In the genomic region with DNA sequence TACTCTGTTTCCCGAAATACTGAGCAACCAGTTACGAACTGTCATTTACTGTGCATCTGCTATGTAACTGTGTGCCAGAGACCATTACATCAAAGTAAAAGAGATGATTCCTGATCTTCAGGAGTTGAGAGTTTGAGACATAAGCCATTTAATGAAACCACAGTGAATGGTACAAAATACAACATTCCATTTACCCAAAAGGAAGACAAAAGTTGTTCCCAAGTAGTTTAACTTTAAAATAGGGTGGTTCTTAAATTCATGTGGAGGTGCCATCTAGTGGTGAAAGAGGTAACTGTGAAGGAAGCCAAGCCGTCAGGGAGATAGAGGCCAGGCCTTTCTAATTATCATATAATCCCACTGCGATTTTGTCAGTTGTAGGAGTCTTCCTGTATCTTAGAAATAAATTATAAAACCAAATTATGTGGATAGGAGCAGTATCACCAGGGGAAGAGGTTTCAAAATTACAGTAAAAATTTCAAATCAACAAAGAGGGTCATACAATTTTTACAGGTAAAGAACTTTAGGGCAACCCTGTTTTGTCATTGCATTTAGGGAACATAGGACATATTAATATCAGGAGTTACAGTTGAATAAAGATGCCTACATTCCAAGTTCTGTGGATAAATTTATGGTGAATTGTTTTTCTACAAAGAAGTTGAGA, we compare ENCODE assay signal across 8 cellular contexts.
DNase-seq lines count a peak whose midpoint lies in the region; ATAC-seq, FAIRE-seq and TF ChIP-seq lines count a peak whose summit lies in the region.

No MANE protein-coding gene starts in this region.

- in situ Hi-C loops in mammary epithelial cell (cut with MboI; ENCODE audit: low sequenced_read_pairs in 2 of 2): no loop called here

- 53% methylated on average over 4 of the region's 4 CpGs for WGBS in mammary epithelial cell (ENCODE audit: low coverage, missing lambda C conversion rate)
- WGBS in upper lobe of left lung, 2 donors: 38 to 49% methylated on average over 4 of the region's 4 CpGs

- no peak for FAIRE-seq in D721Med (lab: Jason Lieb, UNC)

- TF ChIP-seq CTCF in D721Med (IDR thresholded peaks at IDR 0.05; ENCODE audit: insufficient read depth, missing control alignments): peak; percentile 74
- TF ChIP-seq CTCF in mammary epithelial cell (conservative IDR thresholded peaks at IDR 0.05 in 1 of 2, IDR thresholded peaks at IDR 0.05 in 1 of 2; ENCODE audit: extremely low read depth in 1 of 2, insufficient read depth in 1 of 2, low read depth in 1 of 2, low read length in 2 of 2): peak; percentile 71 to 82
- peak; percentile 68 to 81 (median 80) for TF ChIP-seq CTCF in upper lobe of left lung (IDR thresholded peaks at IDR 0.05)

- intact Hi-C loops in mammary epithelial cell (cut with micrococcal nuclease): loop anchor here (1.0 to 5.0 kb wide), 8 partner anchors 31 to 723 kb away; no protein-coding TSS in a partner anchor

- CTCF ChIA-PET in HEK293T (lab: Yijun Ruan, JAX): no interaction called here
- CTCF ChIA-PET in mammary epithelial cell (lab: Charles Lee; ENCODE audit: low non-redundant PET): no interaction called here

- H3K27ac ChIP-seq in mammary epithelial cell (ENCODE audit: insufficient read depth, low read depth, low read length): no peak overlapping the region
- peak overlapping the region; percentile 56 to 79 (median 66) for H3K27ac ChIP-seq in upper lobe of left lung

- ATAC-seq in upper lobe of left lung (ENCODE audit: low FRiP score in 2 of 2) (peak in 1 of 2 donors; percentile 66), GM21723 (IDR thresholded peaks at IDR 0.05; ENCODE audit: unreplicated experiment) (no peak)

- H3K4me3 ChIP-seq in mammary epithelial cell (replicated peaks in 1 of 3; ENCODE audit: insufficient read depth in 1 of 3, low read depth in 2 of 3, low read length in 3 of 3) (no peak overlapping the region), upper lobe of left lung (no peak overlapping the region)

- no peak overlapping the region for H2AFZ ChIP-seq in mammary epithelial cell (ENCODE audit: low read depth, low read length)

- H3K27me3 ChIP-seq in mammary epithelial cell (ENCODE audit: insufficient read depth, low read length): no peaks in the 10 kb centered on the region
- no peaks in the 10 kb centered on the region for H3K27me3 ChIP-seq in upper lobe of left lung

- dilution Hi-C loops in mammary epithelial cell (cut with HindIII; ENCODE audit: low sequenced_read_pairs): loop anchor here (5.0 kb wide), 1 partner anchor 108 kb away; no protein-coding TSS in a partner anchor

- H3K36me3 ChIP-seq in mammary epithelial cell (ENCODE audit: insufficient read depth, low read length) (peaks cover 11% of the 10 kb centered on the region), upper lobe of left lung (peaks cover 29 to 91% (median 47%) of the 10 kb centered on the region in 4 donors)

- TF ChIP-seq POLR2A in upper lobe of left lung (IDR thresholded peaks at IDR 0.05): no peak

- H3K4me3 Mint-ChIP-seq in activated naive CD8-positive, alpha-beta T cell treated with anti-CD3 and anti-CD28 coated beads for 36 hours: no peak overlapping the region

- no TSS peak for BruUV-seq in mammary epithelial cell (replicated peaks; lab: Mats Ljungman, UMichigan)

- peaks cover 31% of the 10 kb centered on the region for H3K4me1 Mint-ChIP-seq in activated naive CD8-positive, alpha-beta T cell treated with anti-CD3 and anti-CD28 coated beads for 36 hours

- H3K9ac ChIP-seq in mammary epithelial cell (ENCODE audit: insufficient read depth, low read length): no peak overlapping the region

- no peaks in the 10 kb centered on the region for H3K36me3 Mint-ChIP-seq in activated naive CD8-positive, alpha-beta T cell treated with anti-CD3 and anti-CD28 coated beads for 36 hours

- H3K9me3 Mint-ChIP-seq in activated naive CD8-positive, alpha-beta T cell treated with anti-CD3 and anti-CD28 coated beads for 36 hours: no peaks in the 10 kb centered on the region

- H3K9me3 ChIP-seq in mammary epithelial cell (replicated peaks; ENCODE audit: insufficient read depth, low read length): no peaks in the 10 kb centered on the region
- no peaks in the 10 kb centered on the region for H3K9me3 ChIP-seq in upper lobe of left lung

- H3K27me3 Mint-ChIP-seq in activated naive CD8-positive, alpha-beta T cell treated with anti-CD3 and anti-CD28 coated beads for 36 hours: no peaks in the 10 kb centered on the region

- no peak overlapping the region for H3K4me2 ChIP-seq in mammary epithelial cell (ENCODE audit: insufficient read depth, low read depth, low read length)

- TF ChIP-seq EP300 in upper lobe of left lung (IDR thresholded peaks at IDR 0.05): no peak

- no peak overlapping the region for H3K27ac Mint-ChIP-seq in activated naive CD8-positive, alpha-beta T cell treated with anti-CD3 and anti-CD28 coated beads for 36 hours

- no peak for DNase-seq in D721Med (ENCODE audit: insufficient read length, low spot score)
- peak; percentile 59 for DNase-seq in HEK293T (ENCODE audit: extremely low spot score)
- DNase-seq in NOMO-1 treated with DMSO at 0.1 percent for 48 hours (lab: John Stamatoyannopoulos, UW; ENCODE audit: unreplicated experiment): peak; percentile 54
- DNase-seq in mammary epithelial cell: peak; percentile 39
- peak; percentile 33 for DNase-seq in kidney glomerular epithelial cell (lab: John Stamatoyannopoulos, UW)
- DNase-seq in upper lobe of left lung: no peak
- DNase-seq in activated naive CD8-positive, alpha-beta T cell treated with anti-CD3 and anti-CD28 coated beads for 36 hours: no peak

- H4K20me1 ChIP-seq in mammary epithelial cell (ENCODE audit: insufficient read depth, low read length): no peaks in the 10 kb centered on the region

- POLR2A ChIA-PET in HEK293T (lab: Yijun Ruan, JAX): no interaction called here

- H3K4me1 ChIP-seq in mammary epithelial cell (ENCODE audit: insufficient read depth, low read length) (no peaks in the 10 kb centered on the region), upper lobe of left lung (peaks cover 59 to 84% (median 79%) of the 10 kb centered on the region in 4 donors)

- no peaks in the 10 kb centered on the region for H3K79me2 ChIP-seq in mammary epithelial cell (ENCODE audit: insufficient read depth, low read length)

TF ChIP-seq in HEK293T, 16 proteins besides CTCF, POLR2A, EP300 and RAD21:
- TF ChIP-seq NFRKB (IDR thresholded peaks at IDR 0.05): no peak
- no peak for TF ChIP-seq L3MBTL2 (conservative IDR thresholded peaks at IDR 0.05)
- no peak for TF ChIP-seq ELF4 (IDR thresholded peaks at IDR 0.05)

Comparison
In these comparisons a context has a peak if more than half of its experiments do, and no peak if none do; other contexts are left out.
1. DNase-seq: peak in HEK293T (single experiment), NOMO-1 treated with DMSO at 0.1 percent for 48 hours (single experiment), mammary epithelial cell (single experiment) and kidney glomerular epithelial cell (single experiment); none in D721Med (single experiment), upper lobe of left lung (0 of 2) and activated naive CD8-positive, alpha-beta T cell treated with anti-CD3 and anti-CD28 coated beads for 36 hours (single experiment).
2. Peak in every context shown above with its lines, with median percentiles within 50 percentile points of each other: CTCF ChIP-seq.